In the genomic region with DNA sequence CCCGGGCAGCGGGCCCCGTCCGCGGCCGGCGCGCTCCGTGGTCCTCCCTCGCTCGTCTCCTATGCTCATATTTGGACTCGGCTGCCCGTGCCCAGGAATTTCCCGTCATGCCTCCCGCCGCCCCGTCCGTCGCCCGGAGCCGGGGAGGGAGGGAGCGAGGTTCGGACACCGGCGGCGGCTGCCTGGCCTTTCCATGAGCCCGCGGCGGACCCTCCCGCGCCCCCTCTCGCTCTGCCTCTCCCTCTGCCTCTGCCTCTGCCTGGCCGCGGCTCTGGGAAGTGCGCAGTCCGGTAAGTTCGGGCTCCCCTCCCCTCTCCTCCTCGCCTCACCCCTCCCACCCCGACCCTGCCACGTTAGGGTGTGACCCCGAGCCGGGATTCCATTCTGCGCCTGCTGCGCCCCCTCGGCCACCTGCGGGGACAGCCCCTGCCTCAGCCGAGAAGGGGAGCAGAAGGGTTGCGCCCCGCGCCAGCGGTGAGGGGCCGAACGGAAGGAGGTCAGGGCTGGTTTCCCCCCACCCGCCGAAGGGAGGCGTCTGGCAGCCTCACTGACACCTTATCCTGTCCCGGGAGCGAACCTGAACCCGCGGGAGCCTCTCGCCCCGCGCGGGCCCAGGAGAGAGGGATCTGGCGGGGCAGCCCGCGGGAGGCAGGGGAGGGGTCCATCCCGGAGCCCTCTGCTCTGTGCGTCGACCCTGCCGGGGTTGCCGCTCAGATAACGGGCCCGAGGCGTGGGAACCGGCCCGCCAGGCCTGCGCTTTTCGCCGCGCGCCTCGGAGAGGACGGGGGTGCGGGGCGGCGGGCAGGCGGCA, we compare ENCODE assay signal across 8 cellular contexts. TPM values are rescaled to one million over a fixed set of nuclear protein-coding genes. Genes with fewer than 3 reads are reported as not detected.
DNase-seq lines count a peak whose midpoint lies in the region; ATAC-seq and TF ChIP-seq lines count a peak whose summit lies in the region.

A gene (plus strand): TSS at position 108 of the 811 bp plus-strand sequence. CDS start 29,897 bp downstream, outside the sequence.

- CTCF ChIA-PET in activated naive CD4-positive, alpha-beta T cell treated with anti-CD3 and anti-CD28 coated beads, Interleukin-2, amount 10 ng/mL, durations not matched to agents 7 days and 5 days (lab: Charles Lee), result no interaction called here

- H3K4me3 ChIP-seq in gastrocnemius medialis, result peak within 1 kb of the TSS; percentile 89 to 99 (median 96)

- H3K27ac ChIP-seq in caudate nucleus (ENCODE audit: low read depth, low read length) (peak within 1 kb of the TSS; percentile 44), gastrocnemius medialis (peak within 1 kb of the TSS; percentile 93 to 96 (median 94))

- no peaks in the 10 kb centered on the region for H3K27me3 ChIP-seq in gastrocnemius medialis

- peaks cover 28 to 31% of the 10 kb centered on the region in 2 donors for H3K4me1 ChIP-seq in gastrocnemius medialis

- H3K27me3 Mint-ChIP-seq in activated naive CD4-positive, alpha-beta T cell treated with anti-CD3 and anti-CD28 coated beads, Interleukin-2, amount 10 ng/mL, durations not matched to agents 7 days and 5 days, result peaks cover 47% of the 10 kb centered on the region

- peak; percentile 40 for DNase-seq in activated naive CD4-positive, alpha-beta T cell treated with anti-CD3 and anti-CD28 coated beads, Interleukin-2, amount 10 ng/mL, durations not matched to agents 7 days and 5 days
- DNase-seq in activated naive CD4-positive, alpha-beta T cell treated with Interleukin-2 at 50 U/mL for 16 hours, result no peak
- DNase-seq in RPMI7951 (ENCODE audit: low read depth) (peak; percentile 78), caudate nucleus (lab: John Stamatoyannopoulos, UW) (peak in 49 of 61 donors; percentile 4 to 80 (median 37)), iPS-NIHi11 (ENCODE audit: low spot score) (peak; percentile 90), gastrocnemius medialis (peak; percentile 58 to 78), NOMO-1 treated with DMSO at 0.1 percent for 48 hours (lab: John Stamatoyannopoulos, UW; ENCODE audit: unreplicated experiment) (no peak)

- TF ChIP-seq POLR2A in gastrocnemius medialis (IDR thresholded peaks at IDR 0.05), result peak; percentile 67 to 69

- TF ChIP-seq CTCF in gastrocnemius medialis (IDR thresholded peaks at IDR 0.05 in 4 of 5, conservative IDR thresholded peaks at IDR 0.05 in 1 of 5), result peak in 1 of 5 experiments; percentile 24

- in situ Hi-C loops in gastrocnemius medialis (cut with MboI; ENCODE audit: low sequenced_read_pairs in 4 of 4), result no loop called here

- H3K9me3 ChIP-seq in gastrocnemius medialis, result no peaks in the 10 kb centered on the region

- no peaks in the 10 kb centered on the region for H3K36me3 Mint-ChIP-seq in activated naive CD4-positive, alpha-beta T cell treated with anti-CD3 and anti-CD28 coated beads, Interleukin-2, amount 10 ng/mL, durations not matched to agents 7 days and 5 days

- H3K27ac Mint-ChIP-seq in activated naive CD4-positive, alpha-beta T cell treated with anti-CD3 and anti-CD28 coated beads, Interleukin-2, amount 10 ng/mL, durations not matched to agents 7 days and 5 days, result no peak within 1 kb of the TSS

- H3K36me3 ChIP-seq in gastrocnemius medialis, result no peaks in the 10 kb centered on the region

- peak within 1 kb of the TSS; percentile 56 for H3K4me3 Mint-ChIP-seq in activated naive CD4-positive, alpha-beta T cell treated with anti-CD3 and anti-CD28 coated beads, Interleukin-2, amount 10 ng/mL, durations not matched to agents 7 days and 5 days

- intact Hi-C loops in gastrocnemius medialis (cut with DNase I; ENCODE audit: low total_unique reads), result loop anchor here (1.0 kb wide), 1 partner anchor 109 kb away; a partner anchor contains a TSS

- ATAC-seq in HG02763 (IDR thresholded peaks at IDR 0.05; ENCODE audit: unreplicated experiment) (peak; percentile 54), gastrocnemius medialis (peak; percentile 91 to 95)

- H3K4me1 Mint-ChIP-seq in activated naive CD4-positive, alpha-beta T cell treated with anti-CD3 and anti-CD28 coated beads, Interleukin-2, amount 10 ng/mL, durations not matched to agents 7 days and 5 days, result peaks cover 6% of the 10 kb centered on the region

- H3K9me3 Mint-ChIP-seq in activated naive CD4-positive, alpha-beta T cell treated with anti-CD3 and anti-CD28 coated beads, Interleukin-2, amount 10 ng/mL, durations not matched to agents 7 days and 5 days, result no peaks in the 10 kb centered on the region

RNA-seq across cellular contexts. Expression of the gene that starts here (rescaled TPM):
- total RNA-seq in RPMI7951 (2014; rRNA removed; shearing (Covaris generic)), result 25.7 and 27.7 TPM in 2 replicates
- 10 to 100 TPM; 29.0 to 59.0 (median 47.3) TPM for total RNA-seq in gastrocnemius medialis

Comparison
In these comparisons a context has a peak if more than half of its experiments do, and no peak if none do; other contexts are left out.
1. DNase-seq: peak in activated naive CD4-positive, alpha-beta T cell treated with anti-CD3 and anti-CD28 coated beads, Interleukin-2, amount 10 ng/mL, durations not matched to agents 7 days and 5 days (single experiment), RPMI7951 (single experiment), caudate nucleus (49 of 61), iPS-NIHi11 (single experiment) and gastrocnemius medialis (2 of 2); none in activated naive CD4-positive, alpha-beta T cell treated with Interleukin-2 at 50 U/mL for 16 hours (single experiment) and NOMO-1 treated with DMSO at 0.1 percent for 48 hours (single experiment).